ENCODE assay signal across 11 cellular contexts in genomic region chr1:205480349-205481278, GRCh38. TPM values are rescaled to one million over a fixed set of nuclear protein-coding genes. Genes with fewer than 3 reads are reported as not detected.
DNase-seq lines count a peak whose midpoint lies in the region; ATAC-seq and TF ChIP-seq lines count a peak whose summit lies in the region.
"Had no signal": no experiment of that assay in that cellular context is flagged by ENCODE, and none has a peak within 500 bp of the region (broad histone marks: within the 10 kb centered on the region; RNA-seq: fewer than 3 reads in every experiment).

No MANE protein-coding gene starts in this region.

- H3K36me3 ChIP-seq in heart right ventricle = no peaks in the 10 kb centered on the region
- H3K36me3 ChIP-seq: right lobe of liver had no signal

- H3K4me1 ChIP-seq in heart right ventricle = peaks cover 0 to 15% (median 5%) of the 10 kb centered on the region in 9 donors
- H3K4me1 ChIP-seq: right lobe of liver had no signal

- H3K9me3 Mint-ChIP-seq in activated T-cell treated with anti-CD3 and anti-CD28 coated beads, Interleukin-2, amount 50 U/mL, for 24 hours = peaks cover 5% of the 10 kb centered on the region

- TF ChIP-seq CTCF in GM10248 (IDR thresholded peaks at IDR 0.05; ENCODE audit: control extremely low read depth, extremely low read depth, low read depth, missing control alignments) (no peak), heart right ventricle (IDR thresholded peaks at IDR 0.05) (no peak)

- CTCF ChIA-PET in GM10248 (lab: Yijun Ruan, JAX) = interaction anchor here (1.2 to 3.0 kb wide), 5 partner anchors 8 to 207 kb away, joined by 3 to 16 read pairs (median 6); no protein-coding TSS in a partner anchor

- no peaks in the 10 kb centered on the region for H3K36me3 Mint-ChIP-seq in activated T-cell treated with anti-CD3 and anti-CD28 coated beads, Interleukin-2, amount 50 U/mL, for 24 hours (ENCODE audit: low read depth)

- intact Hi-C loops in heart right ventricle (cut with DNase I) (loop anchor here in 7 of 10 donors (5.0 to 10.0 kb wide), 6 partner anchors 38 to 206 kb away; partner anchors contain the start of gene KLHDC8A (in 2 of the 7)), left cardiac atrium (cut with DNase I) (loop anchor here in 1 of 2 donors (5.0 kb wide), 1 partner anchor 48 kb away; no protein-coding TSS in a partner anchor)

- H3K4me1 Mint-ChIP-seq in activated T-cell treated with anti-CD3 and anti-CD28 coated beads, Interleukin-2, amount 50 U/mL, for 24 hours (ENCODE audit: low read depth) = peaks cover 30% of the 10 kb centered on the region

- 67 to 69% methylated on average over 24 of the region's 24 CpGs for WGBS in heart right ventricle, 2 donors

- ATAC-seq in HG02885 (IDR thresholded peaks at IDR 0.05; ENCODE audit: poor library complexity, unreplicated experiment) = peak; percentile 53
- ATAC-seq in heart right ventricle = no peak
- no peak for ATAC-seq in GM18873 (IDR thresholded peaks at IDR 0.05; ENCODE audit: low FRiP score, unreplicated experiment)
- no peak for ATAC-seq in left cardiac atrium
- ATAC-seq: right lobe of liver had no signal

- H3K27ac ChIP-seq in heart right ventricle = no peak overlapping the region
- H3K27ac ChIP-seq: right lobe of liver had no signal

- POLR2A ChIA-PET in GM10248 (lab: Yijun Ruan, JAX) = no interaction called here

- DNase-seq in GM10248 (ENCODE audit: extremely low spot score) (peak; percentile 81), heart right ventricle (no peak), DMS 273 (lab: John Stamatoyannopoulos, UW; ENCODE audit: unreplicated experiment) (no peak), left cardiac atrium (no peak)
- peak; percentile 73 for DNase-seq in activated T-cell treated with anti-CD3 and anti-CD28 coated beads, Interleukin-2, amount 50 U/mL, for 24 hours
- peak; percentile 40 for DNase-seq in stimulated activated CD4-positive, alpha-beta T cell treated with anti-CD3 and anti-CD28 coated beads, Interleukin-12 subunit alpha, Interleukin-12 subunit beta, amount 100 ng/mL, for 4 hours
- DNase-seq: GOT3, right lobe of liver had no signal

- H3K27ac Mint-ChIP-seq in activated T-cell treated with anti-CD3 and anti-CD28 coated beads, Interleukin-2, amount 50 U/mL, for 24 hours = peak overlapping the region; percentile 54
- H3K27ac Mint-ChIP-seq: dendritic cell treated with granulocyte-macrophage colony-stimulating factor and Interleukin-4, amounts not matched to agents 40 ng/mL and 50 ng/mL, for 4 days had no signal

- H3K4me3 Mint-ChIP-seq in activated T-cell treated with anti-CD3 and anti-CD28 coated beads, Interleukin-2, amount 50 U/mL, for 24 hours = no peak overlapping the region
- H3K4me3 Mint-ChIP-seq: dendritic cell treated with granulocyte-macrophage colony-stimulating factor and Interleukin-4, amounts not matched to agents 40 ng/mL and 50 ng/mL, for 4 days had no signal

- H3K27me3 ChIP-seq in heart right ventricle = peaks cover 0 to 64% (median 32%) of the 10 kb centered on the region in 7 donors
- H3K27me3 ChIP-seq: right lobe of liver had no signal

- H3K27me3 Mint-ChIP-seq in activated T-cell treated with anti-CD3 and anti-CD28 coated beads, Interleukin-2, amount 50 U/mL, for 24 hours = peaks cover 42% of the 10 kb centered on the region

- H3K4me3 ChIP-seq in heart right ventricle = no peak overlapping the region
- H3K4me3 ChIP-seq: right lobe of liver had no signal

- H3K9me3 ChIP-seq in heart right ventricle = peaks cover 0 to 8% (median 0%) of the 10 kb centered on the region in 11 donors
- H3K9me3 ChIP-seq: right lobe of liver had no signal

RNA-seq across cellular contexts. Expression of gene CDK18, which starts 23.9 kb away (rescaled TPM):
- total RNA-seq in heart right ventricle (100 to 1,000 TPM; 122 to 199 (median 164) TPM), left cardiac atrium (100 to 1,000 TPM; 102 to 118 TPM)
- 100 to 1,000 TPM in 1 of 2 donors, 10 to 100 TPM in 1; 41.4 to 156 TPM for polyA plus RNA-seq in heart right ventricle

RNA-seq across cellular contexts. Expression of gene BLACAT1, which starts 24.8 kb away (rescaled TPM):
- total RNA-seq in heart right ventricle (under 1 TPM in 1 of 10 donors, not detected in 9; 0.15 TPM), left cardiac atrium (under 1 TPM in 1 of 2 donors, not detected in 1; 0.16 TPM)
- polyA plus RNA-seq in heart right ventricle = not detected

RNA-seq across cellular contexts. Expression of gene LEMD1, which starts 58.8 kb away (rescaled TPM):
- total RNA-seq in heart right ventricle = not detected
- not detected for polyA plus RNA-seq in heart right ventricle
- total RNA-seq in left cardiac atrium = not detected
- total RNA-seq: right lobe of liver had no signal

Comparison
In these comparisons a context has a peak if more than half of its experiments do, and no peak if none do; other contexts are left out.
1. DNase-seq: peak in GM10248 (single experiment), activated T-cell treated with anti-CD3 and anti-CD28 coated beads, Interleukin-2, amount 50 U/mL, for 24 hours (single experiment) and stimulated activated CD4-positive, alpha-beta T cell treated with anti-CD3 and anti-CD28 coated beads, Interleukin-12 subunit alpha, Interleukin-12 subunit beta, amount 100 ng/mL, for 4 hours (single experiment); none in heart right ventricle (0 of 2), DMS 273 (single experiment) and left cardiac atrium (single experiment).